In genomic region chr15:68054658-68055223, GRCh38 we compare ENCODE assay signal across 7 cellular contexts. TPM values are rescaled to one million over a fixed set of nuclear protein-coding genes. Genes with fewer than 3 reads are reported as not detected.
A peak's percentile ranks its signal among the peaks of the same experiment; 100 is the strongest.
DNase-seq lines count a peak whose midpoint lies in the region; ATAC-seq and TF ChIP-seq lines count a peak whose summit lies in the region.

No MANE protein-coding gene starts in this region.

- peak; percentile 28 for ATAC-seq in HG02798 (IDR thresholded peaks at IDR 0.05; ENCODE audit: poor library complexity, unreplicated experiment)

- no peak for TF ChIP-seq CTCF in GM13977 (IDR thresholded peaks at IDR 0.05; ENCODE audit: extremely low read depth, insufficient read depth, missing control alignments)
- no peak for TF ChIP-seq CTCF in suprapubic skin (IDR thresholded peaks at IDR 0.05)

- in situ Hi-C loops in GM13977 (cut with MboI; ENCODE audit: low pct_unique_long_range_greater_than_20kb, low sequenced_read_pairs, unreplicated experiment): no loop called here

- no peaks in the 10 kb centered on the region for H3K9me3 ChIP-seq in esophagus (ENCODE audit: control insufficient read depth in 2 of 2, insufficient read depth in 1 of 2, low read depth in 1 of 2, low read length in 1 of 2)
- H3K9me3 ChIP-seq in muscle layer of duodenum (ENCODE audit: control insufficient read depth in 1 of 2, low read length in 2 of 2): no peaks in the 10 kb centered on the region
- no peaks in the 10 kb centered on the region for H3K9me3 ChIP-seq in suprapubic skin

- H3K27ac ChIP-seq in esophagus (ENCODE audit: low read depth in 2 of 2, low read length in 1 of 2): peak overlapping the region; percentile 92 to 93
- peak overlapping the region; percentile 82 for H3K27ac ChIP-seq in muscle layer of duodenum (ENCODE audit: low read length)
- peak overlapping the region; percentile 94 for H3K27ac ChIP-seq in suprapubic skin

- 1% methylated on average over 29 to 32 of the region's 32 CpGs for WGBS in esophagus, 2 donors
- WGBS in suprapubic skin: 2% methylated on average over 29 of the region's 32 CpGs

- DNase-seq in GM13977 (ENCODE audit: low spot score) (peak; percentile 54), NCI-H526 (lab: John Stamatoyannopoulos, UW) (peak; percentile 74 to 89), suprapubic skin (ENCODE audit: low spot score in 2 of 2) (peak; percentile 81 to 88)
- peak; percentile 77 for DNase-seq in activated CD8-positive, alpha-beta memory T cell treated with anti-CD3 and anti-CD28 coated beads, Interleukin-2, amount 50 U/mL, for 48 hours

- no peaks in the 10 kb centered on the region for H3K36me3 ChIP-seq in esophagus (ENCODE audit: control insufficient read depth in 2 of 2, insufficient read depth in 2 of 2, low read length in 1 of 2)
- H3K36me3 ChIP-seq in muscle layer of duodenum (ENCODE audit: control insufficient read depth in 1 of 2, insufficient read depth in 2 of 2, low read length in 2 of 2): no peaks in the 10 kb centered on the region
- no peaks in the 10 kb centered on the region for H3K36me3 ChIP-seq in suprapubic skin

- H3K4me3 ChIP-seq in esophagus (ENCODE audit: low read depth in 1 of 2, low read length in 2 of 2) (peak overlapping the region; percentile 79 to 91), muscle layer of duodenum (ENCODE audit: low read depth in 1 of 2, low read length in 2 of 2) (peak overlapping the region; percentile 98), suprapubic skin (peak overlapping the region; percentile 95)

- H3K27me3 ChIP-seq in esophagus (ENCODE audit: control insufficient read depth in 1 of 2, insufficient read depth in 2 of 2, low read length in 2 of 2) (no peaks in the 10 kb centered on the region), muscle layer of duodenum (ENCODE audit: low read depth, low read length) (no peaks in the 10 kb centered on the region), suprapubic skin (no peaks in the 10 kb centered on the region)

- no peaks in the 10 kb centered on the region for H3K4me1 ChIP-seq in esophagus (ENCODE audit: control insufficient read depth in 2 of 2, insufficient read depth in 2 of 2, low read length in 1 of 2)
- peaks cover 12 to 34% of the 10 kb centered on the region in 2 donors for H3K4me1 ChIP-seq in muscle layer of duodenum (ENCODE audit: control insufficient read depth in 1 of 2, insufficient read depth in 2 of 2, low read length in 2 of 2)
- peaks cover 43% of the 10 kb centered on the region for H3K4me1 ChIP-seq in suprapubic skin

- no peak for TF ChIP-seq EP300 in suprapubic skin (IDR thresholded peaks at IDR 0.05)

- no peak for TF ChIP-seq POLR2A in suprapubic skin (IDR thresholded peaks at IDR 0.05)

RNA-seq across cellular contexts. Expression of gene PIAS1, which starts 0.6 kb away (rescaled TPM):
- polyA plus RNA-seq in esophagus: 10 to 100 TPM; 10.6 to 13.9 TPM
- 10 to 100 TPM; 43.7 to 71.5 (median 52.5) TPM for total RNA-seq in suprapubic skin

Comparison
In these comparisons a context has a peak if more than half of its experiments do, and no peak if none do; other contexts are left out.
1. Peak in every context shown above with its lines: DNase-seq, ATAC-seq, H3K4me3 ChIP-seq and H3K27ac ChIP-seq.